In the genomic region with DNA sequence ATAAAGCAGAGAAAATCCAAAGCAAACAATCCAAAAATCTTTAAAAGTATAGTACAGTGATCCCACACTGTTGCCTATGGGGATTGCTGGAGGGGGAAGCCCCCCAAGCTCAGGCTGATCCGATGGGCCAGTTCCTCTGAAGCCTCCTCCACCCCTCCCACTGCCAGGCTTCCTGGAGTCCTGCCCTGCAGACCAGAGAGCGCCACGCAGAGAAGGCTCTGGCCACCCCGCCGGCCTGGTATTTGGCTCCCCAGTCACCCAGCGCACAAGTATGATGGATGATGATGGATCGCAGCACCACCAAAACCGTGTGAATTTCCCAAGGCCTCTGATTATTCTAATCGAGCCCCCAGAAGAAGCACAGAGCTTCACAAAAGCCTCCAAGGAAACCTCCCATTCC, we compare ENCODE assay signal across 20 cellular contexts.
DNase-seq lines count a peak whose midpoint lies in the region; ATAC-seq and TF ChIP-seq lines count a peak whose summit lies in the region.
"Had no signal": no experiment of that assay in that cellular context is flagged by ENCODE, and none has a peak within 500 bp of the region (broad histone marks: within the 10 kb centered on the region; RNA-seq: fewer than 3 reads in every experiment).

No MANE protein-coding gene starts in this region.

- H3K27me3 ChIP-seq in BE2C, result no peaks in the 10 kb centered on the region
- no peaks in the 10 kb centered on the region for H3K27me3 ChIP-seq in endodermal cell (ENCODE audit: control insufficient read depth, insufficient read depth, low read length, poor library complexity, severe bottlenecking)
- H3K27me3 ChIP-seq in neuronal stem cell (ENCODE audit: control insufficient read depth in 3 of 3, insufficient read depth in 3 of 3, low read depth in 1 of 3, low read length in 3 of 3), result no peaks in the 10 kb centered on the region

- peak overlapping the region; percentile 69 for H2BK15ac ChIP-seq in neuronal stem cell (ENCODE audit: low read length)

- no peak for TF ChIP-seq RAD21 in Ishikawa (IDR thresholded peaks at IDR 0.05; ENCODE audit: low read depth)

- no peak overlapping the region for H3K4me3 Mint-ChIP-seq in endodermal cell
- H3K4me3 Mint-ChIP-seq: CD4-positive, CD25-positive, alpha-beta regulatory T cell; HFFc6 had no signal

- H2BK12ac ChIP-seq in neuronal stem cell (ENCODE audit: low read length), result peak overlapping the region; percentile 46

- no peak overlapping the region for H3K27ac Mint-ChIP-seq in endodermal cell
- H3K27ac Mint-ChIP-seq: CD4-positive, CD25-positive, alpha-beta regulatory T cell; HFFc6 had no signal

- H3K79me1 ChIP-seq in neuronal stem cell (ENCODE audit: low read depth, low read length), result no peaks in the 10 kb centered on the region

- no peak overlapping the region for H4K91ac ChIP-seq in neuronal stem cell (ENCODE audit: low read depth, low read length, poor library complexity)

- peak overlapping the region; percentile 96 for H3K27ac ChIP-seq in endodermal cell (ENCODE audit: low read depth, low read length)
- H3K27ac ChIP-seq in neuronal stem cell (replicated peaks; ENCODE audit: low read length), result no peak overlapping the region
- H3K27ac ChIP-seq: HL-60 had no signal

- H3K23ac ChIP-seq in neuronal stem cell (ENCODE audit: low read depth, low read length, poor library complexity), result no peak overlapping the region

- TF ChIP-seq EP300 in Ishikawa (IDR thresholded peaks at IDR 0.05; ENCODE audit: borderline replicate concordance), result 0 out of 2 replicates have a peak, but pooled peaks have one; percentile 54

- H3K4me3 ChIP-seq in BE2C (ENCODE audit: low read depth, low read length) (no peak overlapping the region), endodermal cell (ENCODE audit: low read length) (no peak overlapping the region), neuronal stem cell (ENCODE audit: low read length in 2 of 2) (no peak overlapping the region)

- no peaks in the 10 kb centered on the region for H3K36me3 Mint-ChIP-seq in endodermal cell (ENCODE audit: low read depth)
- H3K36me3 Mint-ChIP-seq: CD4-positive, CD25-positive, alpha-beta regulatory T cell had no signal

- H3K36me3 ChIP-seq in BE2C (no peaks in the 10 kb centered on the region), endodermal cell (ENCODE audit: control insufficient read depth, insufficient read depth, low read length) (no peaks in the 10 kb centered on the region), neuronal stem cell (replicated peaks in 1 of 2; ENCODE audit: control insufficient read depth in 2 of 2, insufficient read depth in 2 of 2, low read length in 2 of 2) (no peaks in the 10 kb centered on the region)

- H3K9ac ChIP-seq in endodermal cell (ENCODE audit: extremely low read depth, low read length, poor library complexity, severe bottlenecking) (no peak overlapping the region), neuronal stem cell (ENCODE audit: low read depth, low read length, poor library complexity) (no peak overlapping the region)

- ATAC-seq in GM18858 (IDR thresholded peaks at IDR 0.05; ENCODE audit: unreplicated experiment), result no peak
- ATAC-seq: Panc1, Right ventricle myocardium inferior had no signal

- H3K18ac ChIP-seq in neuronal stem cell (ENCODE audit: low read length), result peak overlapping the region; percentile 63

- peak overlapping the region; percentile 72 for H2BK120ac ChIP-seq in neuronal stem cell (ENCODE audit: low read depth, low read length)

- no peak overlapping the region for H3K4me2 ChIP-seq in neuronal stem cell (ENCODE audit: insufficient read depth, low read length, poor library complexity, severe bottlenecking)

- no peak overlapping the region for H2AK5ac ChIP-seq in neuronal stem cell (ENCODE audit: low read depth, low read length)

- H3K9me3 ChIP-seq in BE2C (no peaks in the 10 kb centered on the region), endodermal cell (ENCODE audit: control insufficient read depth, low read length) (no peaks in the 10 kb centered on the region), neuronal stem cell (replicated peaks in 1 of 2; ENCODE audit: control insufficient read depth in 2 of 2, insufficient read depth in 1 of 2, low read depth in 1 of 2, low read length in 2 of 2) (no peaks in the 10 kb centered on the region)

- H4K8ac ChIP-seq in neuronal stem cell (ENCODE audit: low read depth, low read length), result no peak overlapping the region

- H3K4ac ChIP-seq in neuronal stem cell (ENCODE audit: low read length), result no peak overlapping the region

- DNase-seq in BE2C (peak; percentile 43), endodermal cell (peak; percentile 52), neuronal stem cell (ENCODE audit: low spot score) (no peak), germinal center (ENCODE audit: low spot score) (no peak), NCI-H345 treated with DMSO at 0.1 percent for 48 hours (lab: John Stamatoyannopoulos, UW; ENCODE audit: unreplicated experiment) (no peak), NCI-H2171 treated with DMSO at 0.1 percent for 48 hours (lab: John Stamatoyannopoulos, UW) (no peak)
- DNase-seq: Calu3; CD4-positive, CD25-positive, alpha-beta regulatory T cell; GOT3; HFFc6; KBM-7; NCI-H1092 treated with DMSO at 0.1 percent for 48 hours; NCI-H1694; NCI-H446 treated with DMSO at 0.1 percent for 48 hours; NCI-H748 treated with DMSO at 0.1 percent for 48 hours had no signal

- H3K14ac ChIP-seq in neuronal stem cell (ENCODE audit: low read length), result no peak overlapping the region

- no peak for TF ChIP-seq CTCF in BE2C (IDR thresholded peaks at IDR 0.05; ENCODE audit: low read depth, low read length)
- no peak for TF ChIP-seq CTCF in endodermal cell (conservative IDR thresholded peaks at IDR 0.05)

- peaks cover 35% of the 10 kb centered on the region for H3K4me1 Mint-ChIP-seq in endodermal cell
- H3K4me1 Mint-ChIP-seq: CD4-positive, CD25-positive, alpha-beta regulatory T cell had no signal

- H2AFZ ChIP-seq in neuronal stem cell (ENCODE audit: low read length), result no peak overlapping the region

- WGBS in endodermal cell (ENCODE audit: insufficient coverage in 1 of 2, insufficient read length in 1 of 2), 2 experiments, result 67 to 82% methylated on average over 1 to 9 of the region's 9 CpGs
- no CpG with 5 or more reads among the region's 9 CpGs for WGBS in neuronal stem cell (ENCODE audit: extremely low coverage in 2 of 2, insufficient read length in 2 of 2, insufficient replicate concordance in 1 of 2), 2 donors

- H3K4me1 ChIP-seq in BE2C, result peaks cover 3% of the 10 kb centered on the region; the same call in 1 of the 2 replicates
- H3K4me1 ChIP-seq in endodermal cell (ENCODE audit: control insufficient read depth, insufficient read depth, low read length), result peaks cover 15% of the 10 kb centered on the region
- H3K4me1 ChIP-seq in neuronal stem cell (ENCODE audit: control insufficient read depth in 2 of 2, insufficient read depth in 1 of 2, low read depth in 1 of 2, low read length in 2 of 2), result peaks cover 0 to 5% of the 10 kb centered on the region in 2 donors

- H2BK5ac ChIP-seq in neuronal stem cell (ENCODE audit: low read length), result no peak overlapping the region

- no peaks in the 10 kb centered on the region for H3K9me3 Mint-ChIP-seq in endodermal cell

- H3K27me3 Mint-ChIP-seq in endodermal cell (ENCODE audit: insufficient read depth), result no peaks in the 10 kb centered on the region
- H3K27me3 Mint-ChIP-seq: CD4-positive, CD25-positive, alpha-beta regulatory T cell had no signal

TF ChIP-seq in Ishikawa, 13 proteins besides CTCF, POLR2A, EP300 and RAD21 (continues in another document):
- no peak for TF ChIP-seq CEBPB (IDR thresholded peaks at IDR 0.05)
- no peak for TF ChIP-seq EGR1 (IDR thresholded peaks at IDR 0.05)
- TF ChIP-seq ZBTB7A (IDR thresholded peaks at IDR 0.05; ENCODE audit: low read depth), result no peak
- TF ChIP-seq TEAD4 (IDR thresholded peaks at IDR 0.05), result peak; percentile 55
- no peak for TF ChIP-seq CREB1 (IDR thresholded peaks at IDR 0.05; ENCODE audit: low read depth)
- TF ChIP-seq, protein P1, sequence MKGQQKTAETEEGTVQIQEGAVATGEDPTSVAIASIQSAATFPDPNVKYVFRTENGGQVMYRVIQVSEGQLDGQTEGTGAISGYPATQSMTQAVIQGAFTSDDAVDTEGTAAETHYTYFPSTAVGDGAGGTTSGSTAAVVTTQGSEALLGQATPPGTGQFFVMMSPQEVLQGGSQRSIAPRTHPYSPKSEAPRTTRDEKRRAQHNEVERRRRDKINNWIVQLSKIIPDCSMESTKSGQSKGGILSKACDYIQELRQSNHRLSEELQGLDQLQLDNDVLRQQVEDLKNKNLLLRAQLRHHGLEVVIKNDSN (IDR thresholded peaks at IDR 0.05), result no peak
- TF ChIP-seq NFIC (IDR thresholded peaks at IDR 0.05), result peak; percentile 52
- TF ChIP-seq, protein P2, sequence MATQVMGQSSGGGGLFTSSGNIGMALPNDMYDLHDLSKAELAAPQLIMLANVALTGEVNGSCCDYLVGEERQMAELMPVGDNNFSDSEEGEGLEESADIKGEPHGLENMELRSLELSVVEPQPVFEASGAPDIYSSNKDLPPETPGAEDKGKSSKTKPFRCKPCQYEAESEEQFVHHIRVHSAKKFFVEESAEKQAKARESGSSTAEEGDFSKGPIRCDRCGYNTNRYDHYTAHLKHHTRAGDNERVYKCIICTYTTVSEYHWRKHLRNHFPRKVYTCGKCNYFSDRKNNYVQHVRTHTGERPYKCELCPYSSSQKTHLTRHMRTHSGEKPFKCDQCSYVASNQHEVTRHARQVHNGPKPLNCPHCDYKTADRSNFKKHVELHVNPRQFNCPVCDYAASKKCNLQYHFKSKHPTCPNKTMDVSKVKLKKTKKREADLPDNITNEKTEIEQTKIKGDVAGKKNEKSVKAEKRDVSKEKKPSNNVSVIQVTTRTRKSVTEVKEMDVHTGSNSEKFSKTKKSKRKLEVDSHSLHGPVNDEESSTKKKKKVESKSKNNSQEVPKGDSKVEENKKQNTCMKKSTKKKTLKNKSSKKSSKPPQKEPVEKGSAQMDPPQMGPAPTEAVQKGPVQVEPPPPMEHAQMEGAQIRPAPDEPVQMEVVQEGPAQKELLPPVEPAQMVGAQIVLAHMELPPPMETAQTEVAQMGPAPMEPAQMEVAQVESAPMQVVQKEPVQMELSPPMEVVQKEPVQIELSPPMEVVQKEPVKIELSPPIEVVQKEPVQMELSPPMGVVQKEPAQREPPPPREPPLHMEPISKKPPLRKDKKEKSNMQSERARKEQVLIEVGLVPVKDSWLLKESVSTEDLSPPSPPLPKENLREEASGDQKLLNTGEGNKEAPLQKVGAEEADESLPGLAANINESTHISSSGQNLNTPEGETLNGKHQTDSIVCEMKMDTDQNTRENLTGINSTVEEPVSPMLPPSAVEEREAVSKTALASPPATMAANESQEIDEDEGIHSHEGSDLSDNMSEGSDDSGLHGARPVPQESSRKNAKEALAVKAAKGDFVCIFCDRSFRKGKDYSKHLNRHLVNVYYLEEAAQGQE (IDR thresholded peaks at IDR 0.05; ENCODE audit: low read depth), result no peak
- no peak for TF ChIP-seq TAF1 (IDR thresholded peaks at IDR 0.05; ENCODE audit: low read depth)
- TF ChIP-seq FOXM1 (IDR thresholded peaks at IDR 0.05; ENCODE audit: borderline replicate concordance, low read depth), result no peak
- TF ChIP-seq YY1 (IDR thresholded peaks at IDR 0.05; ENCODE audit: low read depth), result no peak
- TF ChIP-seq, protein P3, sequence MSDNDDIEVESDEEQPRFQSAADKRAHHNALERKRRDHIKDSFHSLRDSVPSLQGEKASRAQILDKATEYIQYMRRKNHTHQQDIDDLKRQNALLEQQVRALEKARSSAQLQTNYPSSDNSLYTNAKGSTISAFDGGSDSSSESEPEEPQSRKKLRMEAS (IDR thresholded peaks at IDR 0.05), result no peak

Comparison
In these comparisons a context has a peak if more than half of its experiments do, and no peak if none do; other contexts are left out.
1. DNase-seq: peak in BE2C (single experiment) and endodermal cell (single experiment); none in neuronal stem cell (single experiment), germinal center (single experiment), NCI-H345 treated with DMSO at 0.1 percent for 48 hours (single experiment) and NCI-H2171 treated with DMSO at 0.1 percent for 48 hours (single experiment).